Comparison of ENCODE assay signal across 22 cellular contexts in genomic region chrX:104488811-104489210, GRCh38.
"Had no signal": no experiment of that assay in that cellular context is flagged by ENCODE, and none has a peak within 500 bp of the region (broad histone marks: within the 10 kb centered on the region; RNA-seq: fewer than 3 reads in every experiment).

No MANE protein-coding gene starts in this region.

- H3K36me3 ChIP-seq: esophagus muscularis mucosa, neutrophil, right atrium auricular region, thoracic aorta had no signal

- H3K79me2 ChIP-seq: hepatocyte had no signal

- DNase-seq: central memory CD4-positive, alpha-beta T cell; effector CD4-positive, alpha-beta T cell; endodermal cell; foreskin fibroblast; head of caudate nucleus; kidney glomerular epithelial cell; mucosa of descending colon; naive thymus-derived CD8-positive, alpha-beta T cell; stimulated activated CD4-positive, alpha-beta T cell treated with anti-CD3 and anti-CD28 coated beads, Interleukin-1b, Interleukin-23, amount 100 ng/mL, for 48 hours; stimulated activated CD4-positive, alpha-beta T cell treated with anti-CD3 and anti-CD28 coated beads, Interleukin-4, amount 100 ng/mL, for 24 hours; stimulated activated naive CD8-positive, alpha-beta T cell treated with anti-CD3 and anti-CD28 coated beads, Interleukin-15, amount 100 ng/mL, for 72 hours; substantia nigra had no signal

- H3K9me3 ChIP-seq: esophagus muscularis mucosa, mucosa of descending colon, neutrophil, right atrium auricular region, thoracic aorta had no signal

- ATAC-seq: left lobe of liver; mucosa of descending colon; naive thymus-derived CD8-positive, alpha-beta T cell; stimulated activated memory B cell treated with anti-CD40 and anti-IgM and Interleukin-4, amounts not matched to agents 10 μg/mL and 1 μg/mL and 100 μg/mL, for 72 hours; stimulated activated naive CD8-positive, alpha-beta T cell treated with anti-CD3 and anti-CD28 coated beads, Interleukin-15, amount 100 ng/mL, for 72 hours had no signal

- FAIRE-seq: endothelial cell of umbilical vein had no signal

- H3K4me3 ChIP-seq: coronary artery, esophagus muscularis mucosa, hepatocyte, mucosa of descending colon, right atrium auricular region, smooth muscle cell, thoracic aorta had no signal

- H3K9me3 Mint-ChIP-seq: stimulated activated memory B cell treated with anti-CD40 and anti-IgM and Interleukin-4, amounts not matched to agents 10 μg/mL and 1 μg/mL and 100 μg/mL, for 72 hours had no signal

- H3K4me1 ChIP-seq: esophagus muscularis mucosa, right atrium auricular region had no signal

- H3K4me3 Mint-ChIP-seq: endodermal cell; naive thymus-derived CD8-positive, alpha-beta T cell; stimulated activated memory B cell treated with anti-CD40 and anti-IgM and Interleukin-4, amounts not matched to agents 10 μg/mL and 1 μg/mL and 100 μg/mL, for 72 hours; stimulated activated naive CD8-positive, alpha-beta T cell treated with anti-CD3 and anti-CD28 coated beads, Interleukin-15, amount 100 ng/mL, for 72 hours had no signal

- H3K36me3 Mint-ChIP-seq: naive thymus-derived CD8-positive, alpha-beta T cell; stimulated activated memory B cell treated with anti-CD40 and anti-IgM and Interleukin-4, amounts not matched to agents 10 μg/mL and 1 μg/mL and 100 μg/mL, for 72 hours had no signal

- H3K27ac ChIP-seq: coronary artery, esophagus muscularis mucosa, hepatocyte, neutrophil, right atrium auricular region, thoracic aorta had no signal

- H3K27ac Mint-ChIP-seq: endodermal cell; naive thymus-derived CD8-positive, alpha-beta T cell; stimulated activated memory B cell treated with anti-CD40 and anti-IgM and Interleukin-4, amounts not matched to agents 10 μg/mL and 1 μg/mL and 100 μg/mL, for 72 hours; stimulated activated naive CD8-positive, alpha-beta T cell treated with anti-CD3 and anti-CD28 coated beads, Interleukin-15, amount 100 ng/mL, for 72 hours had no signal

- H3K4me1 Mint-ChIP-seq: endodermal cell; naive thymus-derived CD8-positive, alpha-beta T cell; stimulated activated memory B cell treated with anti-CD40 and anti-IgM and Interleukin-4, amounts not matched to agents 10 μg/mL and 1 μg/mL and 100 μg/mL, for 72 hours; stimulated activated naive CD8-positive, alpha-beta T cell treated with anti-CD3 and anti-CD28 coated beads, Interleukin-15, amount 100 ng/mL, for 72 hours had no signal

- H3K27me3 Mint-ChIP-seq: stimulated activated memory B cell treated with anti-CD40 and anti-IgM and Interleukin-4, amounts not matched to agents 10 μg/mL and 1 μg/mL and 100 μg/mL, for 72 hours; stimulated activated naive CD8-positive, alpha-beta T cell treated with anti-CD3 and anti-CD28 coated beads, Interleukin-15, amount 100 ng/mL, for 72 hours had no signal

- H3K27me3 ChIP-seq: esophagus muscularis mucosa, hepatocyte, neutrophil, right atrium auricular region had no signal

- H3K4me2 ChIP-seq: hepatocyte, smooth muscle cell had no signal

- H2AFZ ChIP-seq: hepatocyte had no signal
